ENCODE assay signal across 9 cellular contexts in the genomic region with DNA sequence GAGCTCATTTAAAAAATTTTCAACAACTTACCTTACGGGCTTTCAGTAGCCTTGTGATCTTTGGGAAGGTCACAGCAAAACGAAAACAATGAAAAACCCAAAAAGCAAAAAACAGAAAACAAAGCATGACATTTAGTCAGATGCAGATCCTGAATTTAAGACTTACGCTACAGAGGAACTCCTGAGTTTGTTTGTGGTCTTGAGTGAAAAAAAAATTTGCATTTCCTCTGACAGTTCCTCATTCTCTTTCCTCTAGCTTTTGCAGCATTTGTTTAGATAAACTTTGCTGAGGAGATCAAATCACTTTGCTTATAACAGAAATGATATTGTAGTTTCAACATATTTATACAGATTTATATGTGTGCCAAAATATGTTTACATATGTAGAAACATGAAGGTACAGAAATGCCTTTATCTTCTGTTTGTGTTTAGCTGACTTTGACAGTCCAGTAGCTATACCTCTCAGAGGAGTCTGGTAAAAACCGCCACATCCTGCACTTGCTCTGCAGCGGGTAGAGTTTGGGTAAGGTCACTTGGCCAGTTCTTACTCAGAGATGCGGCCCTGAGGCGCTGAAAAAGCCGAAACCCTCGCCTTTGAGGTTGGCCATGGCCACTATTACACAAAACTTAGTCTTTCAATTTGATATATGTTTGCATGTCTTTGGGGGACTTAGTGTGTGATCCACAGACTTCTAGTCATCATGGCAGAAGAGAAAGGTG.
DNase-seq lines count a peak whose midpoint lies in the region; ATAC-seq and TF ChIP-seq lines count a peak whose summit lies in the region.
"Had no signal": no experiment of that assay in that cellular context is flagged by ENCODE, and none has a peak within 500 bp of the region (broad histone marks: within the 10 kb centered on the region; RNA-seq: fewer than 3 reads in every experiment).

No MANE protein-coding gene starts in this region.

- no peaks in the 10 kb centered on the region for H3K27me3 ChIP-seq in colonic mucosa

- peak; percentile 3 for DNase-seq in CD1c-positive myeloid dendritic cell (ENCODE audit: extremely low spot score)
- DNase-seq in NOMO-1 treated with dmso at 0.1 percent for 144 hours (lab: John Stamatoyannopoulos, UW; ENCODE audit: unreplicated experiment) = peak; percentile 25
- no peak for DNase-seq in activated gamma-delta T cell (lab: John Stamatoyannopoulos, UW)
- no peak for DNase-seq in cardiac septum (ENCODE audit: low spot score)
- no peak for DNase-seq in NCI-H2029 (lab: John Stamatoyannopoulos, UW)
- no peak for DNase-seq in colonic mucosa
- DNase-seq: NCI-H774 had no signal

- no peak overlapping the region for H3K27ac ChIP-seq in colonic mucosa

- no peak overlapping the region for H3K9ac ChIP-seq in colonic mucosa (ENCODE audit: low read depth in 2 of 2, low read length in 2 of 2)

- TF ChIP-seq CTCF in colonic mucosa (IDR thresholded peaks at IDR 0.05) = no peak

- no peaks in the 10 kb centered on the region for H3K9me3 ChIP-seq in colonic mucosa

- intact Hi-C loops in cardiac septum (cut with DNase I) (no loop called here), colonic mucosa (cut with DNase I) (no loop called here)

- H3K4me1 ChIP-seq in colonic mucosa = no peaks in the 10 kb centered on the region

- H3K36me3 ChIP-seq in colonic mucosa = no peaks in the 10 kb centered on the region

- H3K4me3 ChIP-seq in colonic mucosa = no peak overlapping the region

- ATAC-seq in GM19395 (IDR thresholded peaks at IDR 0.05; ENCODE audit: unreplicated experiment) (peak; percentile 86), HG03039 (IDR thresholded peaks at IDR 0.05; ENCODE audit: unreplicated experiment) (peak; percentile 77)

Comparison
In these comparisons a context has a peak if more than half of its experiments do, and no peak if none do; other contexts are left out.
1. DNase-seq: peak in CD1c-positive myeloid dendritic cell (single experiment) and NOMO-1 treated with dmso at 0.1 percent for 144 hours (single experiment); none in activated gamma-delta T cell (single experiment), cardiac septum (single experiment), NCI-H2029 (single experiment) and colonic mucosa (single experiment).